In genomic region chr5:74765201-74765600, GRCh38 we compare ENCODE assay signal across 9 cellular contexts. TPM values are rescaled to one million over a fixed set of nuclear protein-coding genes. Genes with fewer than 3 reads are reported as not detected.
DNase-seq lines count a peak whose midpoint lies in the region; ATAC-seq, FAIRE-seq and TF ChIP-seq lines count a peak whose summit lies in the region.
"Had no signal": no experiment of that assay in that cellular context is flagged by ENCODE, and none has a peak within 500 bp of the region (broad histone marks: within the 10 kb centered on the region; RNA-seq: fewer than 3 reads in every experiment).

No MANE protein-coding gene starts in this region.

- H3K27ac ChIP-seq in iPS-18a (ENCODE audit: low read length) (no peak overlapping the region), gastroesophageal sphincter (no peak overlapping the region)

- H3K27me3 Mint-ChIP-seq in stimulated activated naive CD8-positive, alpha-beta T cell treated with anti-CD3 and anti-CD28 coated beads, Interleukin-15, Interleukin-2, amounts not matched to agents 100 ng/mL and 50 ng/mL, for 24 hours, result no peaks in the 10 kb centered on the region
- no peaks in the 10 kb centered on the region for H3K27me3 Mint-ChIP-seq in WTC11 (ENCODE audit: low read depth)

- no peaks in the 10 kb centered on the region for H3K9me3 ChIP-seq in iPS-18a (ENCODE audit: control insufficient read depth, low read depth, low read length)
- no peaks in the 10 kb centered on the region for H3K9me3 ChIP-seq in gastroesophageal sphincter

- TF ChIP-seq POLR2A in H54 (IDR thresholded peaks at IDR 0.05; ENCODE audit: low read depth, low read length) (no peak), gastroesophageal sphincter (IDR thresholded peaks at IDR 0.05) (no peak)

- no peaks in the 10 kb centered on the region for H3K9me3 Mint-ChIP-seq in stimulated activated naive CD8-positive, alpha-beta T cell treated with anti-CD3 and anti-CD28 coated beads, Interleukin-15, Interleukin-2, amounts not matched to agents 100 ng/mL and 50 ng/mL, for 24 hours
- H3K9me3 Mint-ChIP-seq in WTC11, result no peaks in the 10 kb centered on the region

- H3K27ac Mint-ChIP-seq in stimulated activated naive CD8-positive, alpha-beta T cell treated with anti-CD3 and anti-CD28 coated beads, Interleukin-15, Interleukin-2, amounts not matched to agents 100 ng/mL and 50 ng/mL, for 24 hours, result peak overlapping the region; percentile 55
- H3K27ac Mint-ChIP-seq in WTC11, result peak overlapping the region; percentile 73

- H3K36me3 ChIP-seq in iPS-18a (ENCODE audit: control insufficient read depth, low read depth, low read length) (peaks cover 36% of the 10 kb centered on the region), gastroesophageal sphincter (peaks cover 0 to 47% of the 10 kb centered on the region in 2 donors)

- peak overlapping the region; percentile 100 for H3K4me3 Mint-ChIP-seq in stimulated activated naive CD8-positive, alpha-beta T cell treated with anti-CD3 and anti-CD28 coated beads, Interleukin-15, Interleukin-2, amounts not matched to agents 100 ng/mL and 50 ng/mL, for 24 hours
- H3K4me3 Mint-ChIP-seq in WTC11, result peak overlapping the region; percentile 100

- no peak for FAIRE-seq in H54 (lab: Jason Lieb, UNC)
- FAIRE-seq: endometrium had no signal

- TF ChIP-seq EP300 in gastroesophageal sphincter (IDR thresholded peaks at IDR 0.05), result no peak

- no peak for ATAC-seq in stimulated activated naive CD8-positive, alpha-beta T cell treated with anti-CD3 and anti-CD28 coated beads, Interleukin-15, Interleukin-2, amounts not matched to agents 100 U/mL and 50 U/mL, for 24 hours
- ATAC-seq in WTC11 (no peak), HG02970 (IDR thresholded peaks at IDR 0.05; ENCODE audit: low FRiP score, unreplicated experiment) (no peak), gastroesophageal sphincter (no peak)

- peaks cover 70% of the 10 kb centered on the region for H3K4me1 Mint-ChIP-seq in stimulated activated naive CD8-positive, alpha-beta T cell treated with anti-CD3 and anti-CD28 coated beads, Interleukin-15, Interleukin-2, amounts not matched to agents 100 ng/mL and 50 ng/mL, for 24 hours (ENCODE audit: low read depth)
- peaks cover 16% of the 10 kb centered on the region for H3K4me1 Mint-ChIP-seq in WTC11

- H3K36me3 Mint-ChIP-seq in stimulated activated naive CD8-positive, alpha-beta T cell treated with anti-CD3 and anti-CD28 coated beads, Interleukin-15, Interleukin-2, amounts not matched to agents 100 ng/mL and 50 ng/mL, for 24 hours (ENCODE audit: low read depth), result peaks cover 48% of the 10 kb centered on the region
- peaks cover 12% of the 10 kb centered on the region for H3K36me3 Mint-ChIP-seq in WTC11

- H3K4me1 ChIP-seq in iPS-18a (ENCODE audit: control insufficient read depth, low read depth, low read length), result peaks cover 8% of the 10 kb centered on the region
- peaks cover 5 to 40% (median 18%) of the 10 kb centered on the region in 3 donors for H3K4me1 ChIP-seq in gastroesophageal sphincter

- H3K9ac ChIP-seq in iPS-18a (ENCODE audit: low read length), result no peak overlapping the region

- no peaks in the 10 kb centered on the region for H3K27me3 ChIP-seq in iPS-18a (ENCODE audit: control insufficient read depth, insufficient read depth, low read length)
- no peaks in the 10 kb centered on the region for H3K27me3 ChIP-seq in gastroesophageal sphincter

- no peak for DNase-seq in stimulated activated naive CD8-positive, alpha-beta T cell treated with anti-CD3 and anti-CD28 coated beads, Interleukin-15, Interleukin-2, amounts not matched to agents 100 U/mL and 50 U/mL, for 24 hours
- DNase-seq in WTC11 (ENCODE audit: low spot score) (no peak), H54 (ENCODE audit: insufficient read length, low spot score) (no peak), NCI-H1930 (lab: John Stamatoyannopoulos, UW) (no peak)

- H3K4me3 ChIP-seq in iPS-18a (ENCODE audit: low read length) (peak overlapping the region; percentile 100), gastroesophageal sphincter (peak overlapping the region in 1 of 2 donors; percentile 92)

- WGBS in gastroesophageal sphincter (ENCODE audit: low coverage in 1 of 2), 2 donors, result 61 to 73% methylated on average over 5 to 8 of the region's 9 CpGs

- POLR2A ChIA-PET in WTC11 (lab: Charles Lee), result no interaction called here

- CTCF ChIA-PET in WTC11 (lab: Charles Lee), result interaction anchor here (0.6 kb wide), 1 partner anchor 1911 kb away, joined by 3 read pairs; no protein-coding TSS in a partner anchor

- TF ChIP-seq CTCF in WTC11 (IDR thresholded peaks at IDR 0.05), result no peak
- no peak for TF ChIP-seq CTCF in gastroesophageal sphincter (IDR thresholded peaks at IDR 0.05)

TF ChIP-seq in WTC11, 78 proteins besides CTCF, POLR2A, EP300 and RAD21 (continues in another document):
- TF ChIP-seq GRHL2 (CRISPR knock-in tag; IDR thresholded peaks at IDR 0.05; ENCODE audit: insufficient replicate concordance, severe bottlenecking) (no peak), ZNF416 (CRISPR knock-in tag; IDR thresholded peaks at IDR 0.05) (no peak), ATF2 (CRISPR knock-in tag; IDR thresholded peaks at IDR 0.05; ENCODE audit: borderline replicate concordance, low read depth) (no peak), MLX (CRISPR knock-in tag; IDR thresholded peaks at IDR 0.05) (no peak), E2F5 (CRISPR knock-in tag; IDR thresholded peaks at IDR 0.05) (no peak), ZBTB43 (CRISPR knock-in tag; IDR thresholded peaks at IDR 0.05) (no peak), SMAD4 (CRISPR knock-in tag; IDR thresholded peaks at IDR 0.05) (no peak), TCF7 (CRISPR knock-in tag; IDR thresholded peaks at IDR 0.05; ENCODE audit: low read depth) (no peak), FOXK1 (CRISPR knock-in tag; IDR thresholded peaks at IDR 0.05) (no peak), IRF1 (CRISPR knock-in tag; IDR thresholded peaks at IDR 0.05) (no peak), ATF1 (CRISPR knock-in tag; IDR thresholded peaks at IDR 0.05) (no peak), GTF2I (CRISPR knock-in tag; conservative IDR thresholded peaks at IDR 0.05) (no peak), ZNF396 (CRISPR knock-in tag; IDR thresholded peaks at IDR 0.05; ENCODE audit: borderline replicate concordance) (no peak), EMX1 (CRISPR knock-in tag; IDR thresholded peaks at IDR 0.05) (no peak)

RNA-seq across cellular contexts. Expression of gene GFM2, which starts 1.7 kb away (rescaled TPM):
- total RNA-seq in WTC11 (2021) (27.8 to 31.6 TPM (median 29.2 TPM) in 3 replicates), gastroesophageal sphincter (10 to 100 TPM; 10.1 to 21.9 (median 16.4) TPM)

RNA-seq across cellular contexts. Expression of gene NSA2, which starts 1.8 kb away (rescaled TPM):
- 65.5 to 75.6 TPM (median 68.8 TPM) in 3 replicates for total RNA-seq in WTC11 (2021)
- 100 to 1,000 TPM; 101 to 138 (median 120) TPM for total RNA-seq in gastroesophageal sphincter
